Comparison of ENCODE assay signal across 19 cellular contexts in the genomic region with DNA sequence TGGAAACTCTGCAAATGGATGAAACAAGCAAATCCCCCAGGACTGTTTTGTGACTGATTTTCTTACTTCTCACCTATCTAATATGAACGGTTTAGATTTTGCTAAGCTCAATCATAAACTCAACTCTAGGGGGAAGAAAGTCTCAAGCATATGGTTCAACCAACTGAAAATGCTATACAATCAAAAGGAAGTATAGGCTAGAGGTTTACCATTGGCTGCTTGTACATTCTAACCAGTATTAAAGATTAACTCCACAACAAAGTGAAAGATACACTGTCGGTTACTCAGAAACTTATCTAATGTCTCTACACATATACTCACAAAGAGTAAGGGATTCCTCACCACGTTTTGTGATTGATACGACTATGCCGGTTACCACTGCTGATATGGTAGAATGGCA.
DNase-seq lines count a peak whose midpoint lies in the region; ATAC-seq and TF ChIP-seq lines count a peak whose summit lies in the region.
"Had no signal": no experiment of that assay in that cellular context is flagged by ENCODE, and none has a peak within 500 bp of the region (broad histone marks: within the 10 kb centered on the region; RNA-seq: fewer than 3 reads in every experiment).

No MANE protein-coding gene starts in this region.

- ATAC-seq in GM19395 (IDR thresholded peaks at IDR 0.05; ENCODE audit: unreplicated experiment) (peak; percentile 81), HG02623 (IDR thresholded peaks at IDR 0.05; ENCODE audit: unreplicated experiment) (peak; percentile 64), HG03342 (IDR thresholded peaks at IDR 0.05; ENCODE audit: unreplicated experiment) (peak; percentile 53), GM19328 (IDR thresholded peaks at IDR 0.05; ENCODE audit: unreplicated experiment) (no peak)
- ATAC-seq: HCT116 had no signal

- TF ChIP-seq CTCF in GM12865 (IDR thresholded peaks at IDR 0.05; ENCODE audit: insufficient read depth, low read depth, low read length, missing control alignments): no peak

- no peak overlapping the region for H3K4me3 ChIP-seq in GM12865 (ENCODE audit: low read depth, low read length)
- H3K4me3 ChIP-seq: sigmoid colon had no signal

- peak; percentile 1 for DNase-seq in GM12865 (ENCODE audit: low read depth)
- DNase-seq in NCI-H146 (lab: John Stamatoyannopoulos, UW): no peak
- DNase-seq in NCI-H2107 (lab: John Stamatoyannopoulos, UW): no peak
- DNase-seq in cerebellum (ENCODE audit: low spot score): no peak
- DNase-seq: activated gamma-delta T cell treated with Interleukin-2 at 50 U/mL for 16 hours; CD8-positive, alpha-beta memory T cell; erythroblast; glutamatergic neuron; NCI-H187 treated with DMSO at 0.1 percent for 48 hours; sigmoid colon; stimulated activated CD4-positive, alpha-beta T cell treated with anti-CD3 and anti-CD28 coated beads, Interleukin-4, amount 100 ng/mL, for 1 hour; SW 1271; trophoblast cell; WERI-Rb-1 had no signal
